ENCODE assay signal across 1 cellular context in the genomic region with DNA sequence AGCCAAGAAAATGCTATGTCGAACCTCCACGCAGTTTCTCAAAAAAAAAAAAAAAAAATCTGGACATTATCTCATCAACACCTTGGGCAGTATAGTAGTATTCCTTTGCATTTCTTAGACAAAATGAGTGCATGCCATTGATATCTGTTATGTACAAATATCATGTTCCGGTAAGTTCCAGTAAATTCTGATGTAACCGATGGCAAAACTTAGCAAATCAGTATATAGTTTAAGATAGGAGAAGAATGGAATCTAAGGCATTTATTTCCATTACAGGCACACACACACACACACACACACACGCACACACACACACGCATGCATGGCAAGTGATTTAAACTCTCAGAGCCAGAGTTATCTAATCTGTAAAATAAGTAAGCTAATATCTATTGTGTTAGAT.
TF ChIP-seq lines count a peak whose summit lies in the region.

No MANE protein-coding gene starts in this region.

TF ChIP-seq in GM23338, 12 proteins besides CTCF, POLR2A, EP300 and RAD21 (continued from another document):
- TF ChIP-seq, protein P1, sequence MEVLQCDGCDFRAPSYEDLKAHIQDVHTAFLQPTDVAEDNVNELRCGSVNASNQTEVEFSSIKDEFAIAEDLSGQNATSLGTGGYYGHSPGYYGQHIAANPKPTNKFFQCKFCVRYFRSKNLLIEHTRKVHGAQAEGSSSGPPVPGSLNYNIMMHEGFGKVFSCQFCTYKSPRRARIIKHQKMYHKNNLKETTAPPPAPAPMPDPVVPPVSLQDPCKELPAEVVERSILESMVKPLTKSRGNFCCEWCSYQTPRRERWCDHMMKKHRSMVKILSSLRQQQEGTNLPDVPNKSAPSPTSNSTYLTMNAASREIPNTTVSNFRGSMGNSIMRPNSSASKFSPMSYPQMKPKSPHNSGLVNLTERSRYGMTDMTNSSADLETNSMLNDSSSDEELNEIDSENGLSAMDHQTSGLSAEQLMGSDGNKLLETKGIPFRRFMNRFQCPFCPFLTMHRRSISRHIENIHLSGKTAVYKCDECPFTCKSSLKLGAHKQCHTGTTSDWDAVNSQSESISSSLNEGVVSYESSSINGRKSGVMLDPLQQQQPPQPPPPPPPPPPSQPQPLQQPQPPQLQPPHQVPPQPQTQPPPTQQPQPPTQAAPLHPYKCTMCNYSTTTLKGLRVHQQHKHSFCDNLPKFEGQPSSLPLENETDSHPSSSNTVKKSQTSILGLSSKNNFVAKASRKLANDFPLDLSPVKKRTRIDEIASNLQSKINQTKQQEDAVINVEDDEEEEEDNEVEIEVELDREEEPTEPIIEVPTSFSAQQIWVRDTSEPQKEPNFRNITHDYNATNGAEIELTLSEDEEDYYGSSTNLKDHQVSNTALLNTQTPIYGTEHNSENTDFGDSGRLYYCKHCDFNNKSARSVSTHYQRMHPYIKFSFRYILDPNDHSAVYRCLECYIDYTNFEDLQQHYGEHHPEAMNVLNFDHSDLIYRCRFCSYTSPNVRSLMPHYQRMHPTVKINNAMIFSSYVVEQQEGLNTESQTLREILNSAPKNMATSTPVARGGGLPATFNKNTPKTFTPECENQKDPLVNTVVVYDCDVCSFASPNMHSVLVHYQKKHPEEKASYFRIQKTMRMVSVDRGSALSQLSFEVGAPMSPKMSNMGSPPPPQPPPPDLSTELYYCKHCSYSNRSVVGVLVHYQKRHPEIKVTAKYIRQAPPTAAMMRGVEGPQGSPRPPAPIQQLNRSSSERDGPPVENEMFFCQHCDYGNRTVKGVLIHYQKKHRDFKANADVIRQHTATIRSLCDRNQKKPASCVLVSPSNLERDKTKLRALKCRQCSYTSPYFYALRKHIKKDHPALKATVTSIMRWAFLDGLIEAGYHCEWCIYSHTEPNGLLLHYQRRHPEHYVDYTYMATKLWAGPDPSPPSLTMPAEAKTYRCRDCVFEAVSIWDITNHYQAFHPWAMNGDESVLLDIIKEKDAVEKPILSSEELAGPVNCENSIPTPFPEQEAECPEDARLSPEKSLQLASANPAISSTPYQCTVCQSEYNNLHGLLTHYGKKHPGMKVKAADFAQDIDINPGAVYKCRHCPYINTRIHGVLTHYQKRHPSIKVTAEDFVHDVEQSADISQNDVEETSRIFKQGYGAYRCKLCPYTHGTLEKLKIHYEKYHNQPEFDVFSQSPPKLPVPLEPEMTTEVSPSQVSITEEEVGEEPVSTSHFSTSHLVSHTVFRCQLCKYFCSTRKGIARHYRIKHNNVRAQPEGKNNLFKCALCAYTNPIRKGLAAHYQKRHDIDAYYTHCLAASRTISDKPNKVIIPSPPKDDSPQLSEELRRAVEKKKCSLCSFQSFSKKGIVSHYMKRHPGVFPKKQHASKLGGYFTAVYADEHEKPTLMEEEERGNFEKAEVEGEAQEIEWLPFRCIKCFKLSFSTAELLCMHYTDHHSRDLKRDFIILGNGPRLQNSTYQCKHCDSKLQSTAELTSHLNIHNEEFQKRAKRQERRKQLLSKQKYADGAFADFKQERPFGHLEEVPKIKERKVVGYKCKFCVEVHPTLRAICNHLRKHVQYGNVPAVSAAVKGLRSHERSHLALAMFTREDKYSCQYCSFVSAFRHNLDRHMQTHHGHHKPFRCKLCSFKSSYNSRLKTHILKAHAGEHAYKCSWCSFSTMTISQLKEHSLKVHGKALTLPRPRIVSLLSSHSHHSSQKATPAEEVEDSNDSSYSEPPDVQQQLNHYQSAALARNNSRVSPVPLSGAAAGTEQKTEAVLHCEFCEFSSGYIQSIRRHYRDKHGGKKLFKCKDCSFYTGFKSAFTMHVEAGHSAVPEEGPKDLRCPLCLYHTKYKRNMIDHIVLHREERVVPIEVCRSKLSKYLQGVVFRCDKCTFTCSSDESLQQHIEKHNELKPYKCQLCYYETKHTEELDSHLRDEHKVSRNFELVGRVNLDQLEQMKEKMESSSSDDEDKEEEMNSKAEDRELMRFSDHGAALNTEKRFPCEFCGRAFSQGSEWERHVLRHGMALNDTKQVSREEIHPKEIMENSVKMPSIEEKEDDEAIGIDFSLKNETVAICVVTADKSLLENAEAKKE (CRISPR knock-in tag; IDR thresholded peaks at IDR 0.05) = no peak
- TF ChIP-seq, protein P2, sequence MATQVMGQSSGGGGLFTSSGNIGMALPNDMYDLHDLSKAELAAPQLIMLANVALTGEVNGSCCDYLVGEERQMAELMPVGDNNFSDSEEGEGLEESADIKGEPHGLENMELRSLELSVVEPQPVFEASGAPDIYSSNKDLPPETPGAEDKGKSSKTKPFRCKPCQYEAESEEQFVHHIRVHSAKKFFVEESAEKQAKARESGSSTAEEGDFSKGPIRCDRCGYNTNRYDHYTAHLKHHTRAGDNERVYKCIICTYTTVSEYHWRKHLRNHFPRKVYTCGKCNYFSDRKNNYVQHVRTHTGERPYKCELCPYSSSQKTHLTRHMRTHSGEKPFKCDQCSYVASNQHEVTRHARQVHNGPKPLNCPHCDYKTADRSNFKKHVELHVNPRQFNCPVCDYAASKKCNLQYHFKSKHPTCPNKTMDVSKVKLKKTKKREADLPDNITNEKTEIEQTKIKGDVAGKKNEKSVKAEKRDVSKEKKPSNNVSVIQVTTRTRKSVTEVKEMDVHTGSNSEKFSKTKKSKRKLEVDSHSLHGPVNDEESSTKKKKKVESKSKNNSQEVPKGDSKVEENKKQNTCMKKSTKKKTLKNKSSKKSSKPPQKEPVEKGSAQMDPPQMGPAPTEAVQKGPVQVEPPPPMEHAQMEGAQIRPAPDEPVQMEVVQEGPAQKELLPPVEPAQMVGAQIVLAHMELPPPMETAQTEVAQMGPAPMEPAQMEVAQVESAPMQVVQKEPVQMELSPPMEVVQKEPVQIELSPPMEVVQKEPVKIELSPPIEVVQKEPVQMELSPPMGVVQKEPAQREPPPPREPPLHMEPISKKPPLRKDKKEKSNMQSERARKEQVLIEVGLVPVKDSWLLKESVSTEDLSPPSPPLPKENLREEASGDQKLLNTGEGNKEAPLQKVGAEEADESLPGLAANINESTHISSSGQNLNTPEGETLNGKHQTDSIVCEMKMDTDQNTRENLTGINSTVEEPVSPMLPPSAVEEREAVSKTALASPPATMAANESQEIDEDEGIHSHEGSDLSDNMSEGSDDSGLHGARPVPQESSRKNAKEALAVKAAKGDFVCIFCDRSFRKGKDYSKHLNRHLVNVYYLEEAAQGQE (IDR thresholded peaks at IDR 0.05; ENCODE audit: unreplicated experiment) = no peak
- TF ChIP-seq NANOG (IDR thresholded peaks at IDR 0.05; ENCODE audit: borderline replicate concordance) (no peak), STAT1 (IDR thresholded peaks at IDR 0.05; ENCODE audit: unreplicated experiment) (no peak), JUNB (IDR thresholded peaks at IDR 0.05; ENCODE audit: unreplicated experiment) (no peak)
